Comparison of ENCODE assay signal across 1 cellular context in the genomic region with DNA sequence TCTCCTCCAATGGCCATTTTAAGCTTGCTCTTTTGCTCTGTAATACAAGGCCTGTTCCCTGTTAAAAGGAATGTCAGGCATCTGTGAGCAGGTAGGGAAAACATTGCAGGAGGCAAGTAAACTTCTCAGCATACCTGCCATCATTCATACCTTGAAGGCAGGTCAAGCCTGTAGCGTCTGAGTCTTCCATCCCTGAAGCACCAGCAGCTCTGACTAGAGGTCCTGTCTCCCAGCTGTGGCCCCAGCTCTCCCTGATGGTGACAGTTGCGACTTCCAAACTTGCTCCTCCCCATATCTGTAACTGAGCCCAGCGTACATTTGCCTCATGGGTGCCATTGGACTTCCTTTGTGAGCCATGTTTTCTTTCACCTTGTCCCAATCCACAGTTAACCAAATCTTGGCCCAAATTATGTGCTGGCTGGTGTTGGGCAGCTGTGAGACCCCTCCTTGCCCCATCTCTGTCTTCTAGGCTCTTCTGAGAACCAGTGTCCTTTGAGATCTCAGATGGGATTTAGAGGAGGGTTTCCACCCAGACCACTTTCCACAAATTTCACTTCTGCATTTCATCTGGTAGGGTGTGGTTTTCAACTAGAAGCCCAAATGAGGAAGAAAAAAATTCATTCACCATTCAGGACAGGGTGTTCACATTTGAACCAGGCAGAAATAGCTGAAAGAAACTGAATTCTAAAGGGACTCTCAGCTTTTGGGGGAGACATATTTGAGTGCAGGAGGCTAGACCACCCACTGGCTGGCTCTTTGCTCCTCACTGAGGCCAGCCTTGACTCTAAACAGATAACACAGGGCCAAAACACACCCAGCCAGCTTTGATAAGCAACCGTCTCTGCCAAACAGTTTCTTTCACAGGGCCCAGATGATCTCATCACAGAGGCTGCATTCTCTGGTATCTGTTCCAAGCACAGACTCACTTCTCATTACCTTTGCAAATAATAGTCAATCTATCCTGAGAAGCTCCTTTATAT.
TF ChIP-seq lines count a peak whose summit lies in the region.

No MANE protein-coding gene starts in this region.

TF ChIP-seq in K562, 482 proteins besides CTCF, POLR2A, EP300 and RAD21 (continued from another document and continues in another):
- TF ChIP-seq RAD51 (IDR thresholded peaks at IDR 0.05; ENCODE audit: borderline replicate concordance, low read depth) (peak; percentile 26; the same call in 1 of the 2 replicates), TBP (optimal IDR thresholded peaks at IDR 0.05; ENCODE audit: low read depth, low read length) (peak; percentile 44), FOXK2 (conservative IDR thresholded peaks at IDR 0.05 in 1 of 2, IDR thresholded peaks at IDR 0.05 in 1 of 2; ENCODE audit: low read depth in 2 of 2) (0 out of 4 replicates have a peak, but pooled peaks have one; percentile 17 to 22), MCM7 (IDR thresholded peaks at IDR 0.05) (no peak), ZFP91 (CRISPR knock-in tag; IDR thresholded peaks at IDR 0.05) (no peak), NCOA4 (IDR thresholded peaks at IDR 0.05; ENCODE audit: partially characterized antibody) (no peak), ELF2 (CRISPR knock-in tag; IDR thresholded peaks at IDR 0.05) (no peak), TAL1 (IDR thresholded peaks at IDR 0.05) (peak; percentile 81), ETS2 (tag; IDR thresholded peaks at IDR 0.05; ENCODE audit: borderline replicate concordance, poor library complexity, severe bottlenecking) (no peak), RBM14 (IDR thresholded peaks at IDR 0.05; ENCODE audit: borderline replicate concordance, insufficient read depth, low read depth, low read length) (no peak), ZNF699 (CRISPR knock-in tag; IDR thresholded peaks at IDR 0.05; ENCODE audit: insufficient replicate concordance) (no peak), TCFL5 (CRISPR knock-in tag; conservative IDR thresholded peaks at IDR 0.05) (no peak), SP2 (IDR thresholded peaks at IDR 0.05; ENCODE audit: extremely low read depth, low read depth, low read length, poor library complexity, severe bottlenecking) (no peak), ETV1 (tag; conservative IDR thresholded peaks at IDR 0.05; ENCODE audit: low read depth) (no peak), ETV6 (IDR thresholded peaks at IDR 0.05; ENCODE audit: borderline replicate concordance in 1 of 2, low read depth in 2 of 2, low read length in 1 of 2) (0 out of 4 replicates have a peak, but pooled peaks of 1 of the 2 experiments have one; percentile 12), ETV6 (CRISPR knock-in tag; IDR thresholded peaks at IDR 0.05; ENCODE audit: borderline replicate concordance) (no peak), SREBF1 (IDR thresholded peaks at IDR 0.05; ENCODE audit: borderline replicate concordance, low read depth, low read length) (no peak), CBX1 (IDR thresholded peaks at IDR 0.05; ENCODE audit: low read depth) (no peak), ZBTB26 (CRISPR knock-in tag; IDR thresholded peaks at IDR 0.05) (no peak), MYNN (IDR thresholded peaks at IDR 0.05) (no peak), MYNN (CRISPR knock-in tag; IDR thresholded peaks at IDR 0.05) (no peak), KAT8 (IDR thresholded peaks at IDR 0.05; ENCODE audit: low read depth) (no peak), RUNX1 (IDR thresholded peaks at IDR 0.05; ENCODE audit: low read depth) (no peak), PHTF2 (CRISPR knock-in tag; IDR thresholded peaks at IDR 0.05) (no peak), SNRNP70 (optimal IDR thresholded peaks at IDR 0.05; ENCODE audit: low read depth, low read length) (no peak), ZNF398 (CRISPR knock-in tag; IDR thresholded peaks at IDR 0.05) (no peak), PHB2 (IDR thresholded peaks at IDR 0.05; ENCODE audit: low read depth) (0 out of 2 replicates have a peak, but pooled peaks have one; percentile 18)
- TF ChIP-seq, protein P1, sequence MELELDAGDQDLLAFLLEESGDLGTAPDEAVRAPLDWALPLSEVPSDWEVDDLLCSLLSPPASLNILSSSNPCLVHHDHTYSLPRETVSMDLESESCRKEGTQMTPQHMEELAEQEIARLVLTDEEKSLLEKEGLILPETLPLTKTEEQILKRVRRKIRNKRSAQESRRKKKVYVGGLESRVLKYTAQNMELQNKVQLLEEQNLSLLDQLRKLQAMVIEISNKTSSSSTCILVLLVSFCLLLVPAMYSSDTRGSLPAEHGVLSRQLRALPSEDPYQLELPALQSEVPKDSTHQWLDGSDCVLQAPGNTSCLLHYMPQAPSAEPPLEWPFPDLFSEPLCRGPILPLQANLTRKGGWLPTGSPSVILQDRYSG (tag; conservative IDR thresholded peaks at IDR 0.05; ENCODE audit: low read depth), result no peak
- TF ChIP-seq, protein P2, sequence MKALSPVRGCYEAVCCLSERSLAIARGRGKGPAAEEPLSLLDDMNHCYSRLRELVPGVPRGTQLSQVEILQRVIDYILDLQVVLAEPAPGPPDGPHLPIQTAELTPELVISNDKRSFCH (CRISPR knock-in tag; IDR thresholded peaks at IDR 0.05), result no peak
- TF ChIP-seq, protein P2 (tag; IDR thresholded peaks at IDR 0.05), result 0 out of 2 replicates have a peak, but pooled peaks have one; percentile 41
- TF ChIP-seq, protein P3, sequence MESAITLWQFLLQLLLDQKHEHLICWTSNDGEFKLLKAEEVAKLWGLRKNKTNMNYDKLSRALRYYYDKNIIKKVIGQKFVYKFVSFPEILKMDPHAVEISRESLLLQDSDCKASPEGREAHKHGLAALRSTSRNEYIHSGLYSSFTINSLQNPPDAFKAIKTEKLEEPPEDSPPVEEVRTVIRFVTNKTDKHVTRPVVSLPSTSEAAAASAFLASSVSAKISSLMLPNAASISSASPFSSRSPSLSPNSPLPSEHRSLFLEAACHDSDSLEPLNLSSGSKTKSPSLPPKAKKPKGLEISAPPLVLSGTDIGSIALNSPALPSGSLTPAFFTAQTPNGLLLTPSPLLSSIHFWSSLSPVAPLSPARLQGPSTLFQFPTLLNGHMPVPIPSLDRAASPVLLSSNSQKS (CRISPR knock-in tag; IDR thresholded peaks at IDR 0.05), result no peak
- TF ChIP-seq, protein P4, sequence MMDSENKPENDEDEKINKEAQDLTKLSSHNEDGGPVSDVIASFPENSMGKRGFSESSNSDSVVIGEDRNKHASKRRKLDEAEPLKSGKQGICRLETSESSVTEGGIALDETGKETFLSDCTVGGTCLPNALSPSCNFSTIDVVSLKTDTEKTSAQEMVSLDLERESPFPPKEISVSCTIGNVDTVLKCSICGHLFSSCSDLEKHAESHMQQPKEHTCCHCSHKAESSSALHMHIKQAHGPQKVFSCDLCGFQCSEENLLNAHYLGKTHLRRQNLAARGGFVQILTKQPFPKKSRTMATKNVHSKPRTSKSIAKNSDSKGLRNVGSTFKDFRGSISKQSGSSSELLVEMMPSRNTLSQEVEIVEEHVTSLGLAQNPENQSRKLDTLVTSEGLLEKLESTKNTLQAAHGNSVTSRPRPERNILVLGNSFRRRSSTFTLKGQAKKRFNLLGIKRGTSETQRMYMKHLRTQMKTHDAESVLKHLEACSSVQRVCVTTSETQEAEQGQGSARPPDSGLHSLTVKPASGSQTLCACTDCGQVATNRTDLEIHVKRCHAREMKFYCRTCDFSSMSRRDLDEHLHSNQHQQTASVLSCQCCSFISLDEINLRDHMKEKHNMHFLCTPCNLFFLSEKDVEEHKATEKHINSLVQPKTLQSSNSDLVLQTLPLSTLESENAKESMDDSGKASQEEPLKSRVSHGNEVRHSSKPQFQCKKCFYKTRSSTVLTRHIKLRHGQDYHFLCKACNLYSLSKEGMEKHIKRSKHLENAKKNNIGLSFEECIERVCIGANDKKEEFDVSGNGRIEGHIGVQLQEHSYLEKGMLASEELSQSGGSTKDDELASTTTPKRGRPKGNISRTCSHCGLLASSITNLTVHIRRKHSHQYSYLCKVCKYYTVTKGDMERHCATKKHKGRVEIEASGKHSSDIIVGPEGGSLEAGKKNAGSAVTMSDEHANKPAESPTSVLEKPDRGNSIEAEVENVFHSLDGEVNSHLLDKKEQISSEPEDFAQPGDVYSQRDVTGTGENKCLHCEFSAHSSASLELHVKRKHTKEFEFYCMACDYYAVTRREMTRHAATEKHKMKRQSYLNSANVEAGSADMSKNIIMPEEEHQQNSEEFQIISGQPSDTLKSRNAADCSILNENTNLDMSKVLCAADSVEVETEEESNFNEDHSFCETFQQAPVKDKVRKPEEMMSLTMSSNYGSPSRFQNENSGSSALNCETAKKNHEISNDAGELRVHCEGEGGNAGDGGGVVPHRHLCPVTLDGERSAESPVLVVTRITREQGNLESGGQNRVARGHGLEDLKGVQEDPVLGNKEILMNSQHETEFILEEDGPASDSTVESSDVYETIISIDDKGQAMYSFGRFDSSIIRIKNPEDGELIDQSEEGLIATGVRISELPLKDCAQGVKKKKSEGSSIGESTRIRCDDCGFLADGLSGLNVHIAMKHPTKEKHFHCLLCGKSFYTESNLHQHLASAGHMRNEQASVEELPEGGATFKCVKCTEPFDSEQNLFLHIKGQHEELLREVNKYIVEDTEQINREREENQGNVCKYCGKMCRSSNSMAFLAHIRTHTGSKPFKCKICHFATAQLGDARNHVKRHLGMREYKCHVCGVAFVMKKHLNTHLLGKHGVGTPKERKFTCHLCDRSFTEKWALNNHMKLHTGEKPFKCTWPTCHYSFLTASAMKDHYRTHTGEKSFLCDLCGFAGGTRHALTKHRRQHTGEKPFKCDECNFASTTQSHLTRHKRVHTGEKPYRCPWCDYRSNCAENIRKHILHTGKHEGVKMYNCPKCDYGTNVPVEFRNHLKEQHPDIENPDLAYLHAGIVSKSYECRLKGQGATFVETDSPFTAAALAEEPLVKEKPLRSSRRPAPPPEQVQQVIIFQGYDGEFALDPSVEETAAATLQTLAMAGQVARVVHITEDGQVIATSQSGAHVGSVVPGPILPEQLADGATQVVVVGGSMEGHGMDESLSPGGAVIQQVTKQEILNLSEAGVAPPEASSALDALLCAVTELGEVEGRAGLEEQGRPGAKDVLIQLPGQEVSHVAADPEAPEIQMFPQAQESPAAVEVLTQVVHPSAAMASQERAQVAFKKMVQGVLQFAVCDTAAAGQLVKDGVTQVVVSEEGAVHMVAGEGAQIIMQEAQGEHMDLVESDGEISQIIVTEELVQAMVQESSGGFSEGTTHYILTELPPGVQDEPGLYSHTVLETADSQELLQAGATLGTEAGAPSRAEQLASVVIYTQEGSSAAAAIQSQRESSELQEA (IDR thresholded peaks at IDR 0.05; ENCODE audit: low read depth), result no peak
- TF ChIP-seq, protein P5, sequence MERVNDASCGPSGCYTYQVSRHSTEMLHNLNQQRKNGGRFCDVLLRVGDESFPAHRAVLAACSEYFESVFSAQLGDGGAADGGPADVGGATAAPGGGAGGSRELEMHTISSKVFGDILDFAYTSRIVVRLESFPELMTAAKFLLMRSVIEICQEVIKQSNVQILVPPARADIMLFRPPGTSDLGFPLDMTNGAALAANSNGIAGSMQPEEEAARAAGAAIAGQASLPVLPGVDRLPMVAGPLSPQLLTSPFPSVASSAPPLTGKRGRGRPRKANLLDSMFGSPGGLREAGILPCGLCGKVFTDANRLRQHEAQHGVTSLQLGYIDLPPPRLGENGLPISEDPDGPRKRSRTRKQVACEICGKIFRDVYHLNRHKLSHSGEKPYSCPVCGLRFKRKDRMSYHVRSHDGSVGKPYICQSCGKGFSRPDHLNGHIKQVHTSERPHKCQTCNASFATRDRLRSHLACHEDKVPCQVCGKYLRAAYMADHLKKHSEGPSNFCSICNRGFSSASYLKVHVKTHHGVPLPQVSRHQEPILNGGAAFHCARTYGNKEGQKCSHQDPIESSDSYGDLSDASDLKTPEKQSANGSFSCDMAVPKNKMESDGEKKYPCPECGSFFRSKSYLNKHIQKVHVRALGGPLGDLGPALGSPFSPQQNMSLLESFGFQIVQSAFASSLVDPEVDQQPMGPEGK (CRISPR knock-in tag; IDR thresholded peaks at IDR 0.05; ENCODE audit: borderline replicate concordance), result no peak
- TF ChIP-seq, protein P6, sequence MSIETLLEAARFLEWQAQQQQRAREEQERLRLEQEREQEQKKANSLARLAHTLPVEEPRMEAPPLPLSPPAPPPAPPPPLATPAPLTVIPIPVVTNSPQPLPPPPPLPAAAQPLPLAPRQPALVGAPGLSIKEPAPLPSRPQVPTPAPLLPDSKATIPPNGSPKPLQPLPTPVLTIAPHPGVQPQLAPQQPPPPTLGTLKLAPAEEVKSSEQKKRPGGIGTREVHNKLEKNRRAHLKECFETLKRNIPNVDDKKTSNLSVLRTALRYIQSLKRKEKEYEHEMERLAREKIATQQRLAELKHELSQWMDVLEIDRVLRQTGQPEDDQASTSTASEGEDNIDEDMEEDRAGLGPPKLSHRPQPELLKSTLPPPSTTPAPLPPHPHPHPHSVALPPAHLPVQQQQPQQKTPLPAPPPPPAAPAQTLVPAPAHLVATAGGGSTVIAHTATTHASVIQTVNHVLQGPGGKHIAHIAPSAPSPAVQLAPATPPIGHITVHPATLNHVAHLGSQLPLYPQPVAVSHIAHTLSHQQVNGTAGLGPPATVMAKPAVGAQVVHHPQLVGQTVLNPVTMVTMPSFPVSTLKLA (conservative IDR thresholded peaks at IDR 0.05), result peak in 1 of 2 experiments; percentile 35; a peak in 1 of 4 replicates
